18 cellular contexts compared by ENCODE assay signal in the genomic region with DNA sequence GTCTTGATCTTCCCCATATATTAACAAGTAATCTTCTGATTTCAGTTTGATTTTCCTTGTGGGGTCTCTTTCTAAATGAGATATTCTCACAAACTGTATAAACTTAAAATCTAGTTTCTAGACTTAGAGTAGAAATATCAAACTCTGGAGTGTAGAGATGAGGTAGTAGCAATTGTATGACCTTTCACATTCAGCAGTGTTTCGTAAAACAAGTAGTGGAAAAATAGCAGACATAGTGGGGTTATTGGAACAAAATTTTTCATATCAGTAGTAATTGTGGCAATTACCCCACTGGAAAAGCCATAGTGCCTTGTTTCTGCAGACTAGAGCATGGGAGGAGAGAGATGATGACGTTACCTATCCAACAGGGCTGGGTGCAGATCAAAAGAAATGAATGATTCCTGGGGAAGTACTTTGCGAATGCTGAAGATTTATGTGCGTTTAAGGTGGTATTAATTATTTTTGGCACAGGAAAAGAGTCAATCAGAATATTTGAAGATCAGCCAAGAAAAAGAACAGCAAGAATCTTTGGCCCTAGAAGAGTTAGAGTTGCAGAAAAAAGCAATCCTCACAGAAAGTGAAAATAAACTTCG.
A peak's percentile ranks its signal among the peaks of the same experiment; 100 is the strongest.
DNase-seq lines count a peak whose midpoint lies in the region; ATAC-seq, FAIRE-seq and TF ChIP-seq lines count a peak whose summit lies in the region.
"Had no signal": no experiment of that assay in that cellular context is flagged by ENCODE, and none has a peak within 500 bp of the region (broad histone marks: within the 10 kb centered on the region; RNA-seq: fewer than 3 reads in every experiment).

No MANE protein-coding gene starts in this region.

- in situ Hi-C loops in GM12878 (cut with MboI) = no loop called here

- no peaks in the 10 kb centered on the region for H3K27me3 Mint-ChIP-seq in activated CD4-positive, alpha-beta T cell treated with anti-CD3 and anti-CD28 coated beads, Interleukin-2, amount 10 ng/mL, durations not matched to agents 7 days and 5 days
- no peaks in the 10 kb centered on the region for H3K27me3 Mint-ChIP-seq in stimulated activated naive CD8-positive, alpha-beta T cell treated with anti-CD3 and anti-CD28 coated beads, Interleukin-15, Interleukin-2, amounts not matched to agents 100 ng/mL and 50 ng/mL, for 24 hours
- H3K27me3 Mint-ChIP-seq: CD4-positive, alpha-beta T cell had no signal

- SMC1A ChIA-PET in GM12878 (lab: Charles Lee; ENCODE audit: uncharacterized antibody, unreplicated experiment) = interaction anchor here (1.0 to 3.1 kb wide), 2 partner anchors 11 to 18 kb away, joined by 3 to 12 read pairs; no protein-coding TSS in a partner anchor

- RAD21 ChIA-PET in GM12878 (lab: Charles Lee; ENCODE audit: unreplicated experiment) = no interaction called here

- no peak for TF ChIP-seq RAD21 in GM12878 (IDR thresholded peaks at IDR 0.05; ENCODE audit: insufficient read depth, low read depth, low read length)

- H3K9me3 ChIP-seq in GM12878 (replicated peaks; ENCODE audit: control insufficient read depth, insufficient read depth, low read length) = no peaks in the 10 kb centered on the region
- H3K9me3 ChIP-seq: SJSA1 had no signal

- H3K4me1 Mint-ChIP-seq in activated CD4-positive, alpha-beta T cell treated with anti-CD3 and anti-CD28 coated beads, Interleukin-2, amount 10 ng/mL, durations not matched to agents 7 days and 5 days = peaks cover 22% of the 10 kb centered on the region
- H3K4me1 Mint-ChIP-seq in stimulated activated naive CD8-positive, alpha-beta T cell treated with anti-CD3 and anti-CD28 coated beads, Interleukin-15, Interleukin-2, amounts not matched to agents 100 ng/mL and 50 ng/mL, for 24 hours (ENCODE audit: low read depth) = peaks cover 35% of the 10 kb centered on the region

- no peak for TF ChIP-seq EP300 in GM12878 (IDR thresholded peaks at IDR 0.05; ENCODE audit: borderline replicate concordance in 1 of 2, control insufficient read depth in 1 of 2, low read depth in 2 of 2, low read length in 2 of 2)

- ATAC-seq in GM12878 = no peak

- POLR2A ChIA-PET in activated CD4-positive, alpha-beta T cell treated with anti-CD3 and anti-CD28 coated beads, Interleukin-2, amount 10 ng/mL, durations not matched to agents 7 days and 5 days (lab: Charles Lee) = no interaction called here
- POLR2A ChIA-PET in GM12878 (lab: Charles Lee) = no interaction called here

- no peaks in the 10 kb centered on the region for H3K79me2 ChIP-seq in GM12878 (ENCODE audit: control insufficient read depth, insufficient read depth, low read length)

- no peak for TF ChIP-seq POLR2A in GM12878 (IDR thresholded peaks at IDR 0.05; ENCODE audit: low read depth, low read length)

- peaks cover 1% of the 10 kb centered on the region for H3K9me3 Mint-ChIP-seq in activated CD4-positive, alpha-beta T cell treated with anti-CD3 and anti-CD28 coated beads, Interleukin-2, amount 10 ng/mL, durations not matched to agents 7 days and 5 days
- no peaks in the 10 kb centered on the region for H3K9me3 Mint-ChIP-seq in stimulated activated naive CD8-positive, alpha-beta T cell treated with anti-CD3 and anti-CD28 coated beads, Interleukin-15, Interleukin-2, amounts not matched to agents 100 ng/mL and 50 ng/mL, for 24 hours
- H3K9me3 Mint-ChIP-seq: CD4-positive, alpha-beta T cell; HFFc6 had no signal

- H3K27me3 ChIP-seq in GM12878 (replicated peaks in 1 of 2; ENCODE audit: control insufficient read depth in 2 of 2, insufficient read depth in 2 of 2, low read length in 1 of 2) = no peaks in the 10 kb centered on the region
- H3K27me3 ChIP-seq: SJSA1 had no signal

- no peak overlapping the region for H3K9ac ChIP-seq in GM12878 (ENCODE audit: control insufficient read depth, insufficient read depth, low read length)

- H3K4me1 ChIP-seq in GM12878 (ENCODE audit: control insufficient read depth, insufficient read depth, low read length) = peaks cover 5% of the 10 kb centered on the region; the same call in 1 of the 2 replicates
- H3K4me1 ChIP-seq: SJSA1 had no signal

- peaks cover 60% of the 10 kb centered on the region for H3K36me3 Mint-ChIP-seq in activated CD4-positive, alpha-beta T cell treated with anti-CD3 and anti-CD28 coated beads, Interleukin-2, amount 10 ng/mL, durations not matched to agents 7 days and 5 days (ENCODE audit: low read depth)
- H3K36me3 Mint-ChIP-seq in stimulated activated naive CD8-positive, alpha-beta T cell treated with anti-CD3 and anti-CD28 coated beads, Interleukin-15, Interleukin-2, amounts not matched to agents 100 ng/mL and 50 ng/mL, for 24 hours (ENCODE audit: low read depth) = peaks cover 59% of the 10 kb centered on the region

- BruUV-seq in GM12878 (replicated peaks; lab: Mats Ljungman, UMichigan) = no TSS peak

- peak overlapping the region; percentile 47 for H3K4me2 ChIP-seq in GM12878 (ENCODE audit: control insufficient read depth, insufficient read depth)

- H3K4me3 ChIP-seq in GM12878 = no peak overlapping the region
- H3K4me3 ChIP-seq: SJSA1 had no signal

- no peak for DNase-seq in activated CD4-positive, alpha-beta T cell treated with anti-CD3 and anti-CD28 coated beads, Interleukin-2, amount 10 ng/mL, durations not matched to agents 7 days and 5 days
- DNase-seq in activated CD4-positive, alpha-beta T cell treated with anti-CD3 and anti-CD28 coated beads for 48 hours = no peak
- no peak for DNase-seq in GM12878 (ENCODE audit: low read depth, low spot score)
- peak; percentile 53 for DNase-seq in iris pigment epithelial cell (ENCODE audit: low read depth)
- no peak for DNase-seq in SKM-1 treated with dmso at 0.1 percent for 144 hours (lab: John Stamatoyannopoulos, UW; ENCODE audit: unreplicated experiment)
- no peak for DNase-seq in ecto neural progenitor cell (ENCODE audit: low spot score)
- DNase-seq in NCI-H146 treated with DMSO at 0.1 percent for 48 hours (lab: John Stamatoyannopoulos, UW; ENCODE audit: unreplicated experiment) = no peak
- DNase-seq: amniotic stem cell; CD4-positive, alpha-beta T cell; effector CD4-positive, alpha-beta T cell; HFFc6; Karpas-422; NCI-H1436; stimulated activated CD4-positive, alpha-beta T cell treated with anti-CD3 and anti-CD28 coated beads, Interleukin-1b, Interleukin-23, amount 100 ng/mL, for 48 hours had no signal

- CTCF ChIA-PET in activated CD4-positive, alpha-beta T cell treated with anti-CD3 and anti-CD28 coated beads, Interleukin-2, amount 10 ng/mL, durations not matched to agents 7 days and 5 days (lab: Charles Lee) = interaction anchor here (0.5 kb wide), 1 partner anchor 10 kb away, joined by 3 read pairs; no protein-coding TSS in a partner anchor
- CTCF ChIA-PET in GM12878 (lab: Yijun Ruan, JAX) = no interaction called here

- 94% methylated on average over 5 of the region's 5 CpGs for WGBS in GM12878 (ENCODE audit: insufficient coverage, insufficient replicate concordance, low lambda C conversion rate, missing lambda C conversion rate)

- H3K36me3 ChIP-seq in GM12878 (ENCODE audit: control insufficient read depth in 2 of 2, insufficient read depth in 2 of 2, low read length in 1 of 2) = peaks cover 6 to 18% of the 10 kb centered on the region in 2 experiments

- intact Hi-C loops in GM12878 (cut with micrococcal nuclease; ENCODE audit: unreplicated experiment) = no loop called here

- no peak for TF ChIP-seq CTCF in GM12878 (IDR thresholded peaks at IDR 0.05 in 2 of 3, conservative IDR thresholded peaks at IDR 0.05 in 1 of 3; ENCODE audit: control insufficient read depth in 2 of 3, extremely low read depth in 1 of 3, insufficient read depth in 1 of 3, low read depth in 3 of 3, low read length in 3 of 3)

- no peak overlapping the region for H3K27ac Mint-ChIP-seq in activated CD4-positive, alpha-beta T cell treated with anti-CD3 and anti-CD28 coated beads, Interleukin-2, amount 10 ng/mL, durations not matched to agents 7 days and 5 days
- H3K27ac Mint-ChIP-seq in stimulated activated naive CD8-positive, alpha-beta T cell treated with anti-CD3 and anti-CD28 coated beads, Interleukin-15, Interleukin-2, amounts not matched to agents 100 ng/mL and 50 ng/mL, for 24 hours = peak overlapping the region; percentile 64
- H3K27ac Mint-ChIP-seq: CD4-positive, alpha-beta T cell; HFFc6 had no signal

- H3K27ac ChIP-seq in GM12878 (ENCODE audit: control insufficient read depth, insufficient read depth) = peak overlapping the region; percentile 21
- H3K27ac ChIP-seq: SJSA1 had no signal

- peak overlapping the region; percentile 28 for H3K4me3 Mint-ChIP-seq in activated CD4-positive, alpha-beta T cell treated with anti-CD3 and anti-CD28 coated beads, Interleukin-2, amount 10 ng/mL, durations not matched to agents 7 days and 5 days
- peak overlapping the region; percentile 14 for H3K4me3 Mint-ChIP-seq in stimulated activated naive CD8-positive, alpha-beta T cell treated with anti-CD3 and anti-CD28 coated beads, Interleukin-15, Interleukin-2, amounts not matched to agents 100 ng/mL and 50 ng/mL, for 24 hours
- H3K4me3 Mint-ChIP-seq: CD4-positive, alpha-beta T cell; HFFc6 had no signal

- no peaks in the 10 kb centered on the region for H4K20me1 ChIP-seq in GM12878 (ENCODE audit: control insufficient read depth, insufficient read depth)

- H2AFZ ChIP-seq in GM12878 (ENCODE audit: control insufficient read depth, low read depth, low read length) = no peak overlapping the region

- FAIRE-seq in GM12878 (lab: Jason Lieb, UNC) = no peak
- FAIRE-seq: TTC549, urothelium cell line had no signal

TF ChIP-seq in GM12878, 131 proteins besides CTCF, POLR2A, EP300 and RAD21 (continues in another document):
- TF ChIP-seq RBBP5 (conservative IDR thresholded peaks at IDR 0.05) = no peak
- no peak for TF ChIP-seq SPI1 (IDR thresholded peaks at IDR 0.05; ENCODE audit: borderline replicate concordance, insufficient read depth, low read depth, low read length)
- no peak for TF ChIP-seq PML (IDR thresholded peaks at IDR 0.05; ENCODE audit: low read length)
- TF ChIP-seq, protein P1, sequence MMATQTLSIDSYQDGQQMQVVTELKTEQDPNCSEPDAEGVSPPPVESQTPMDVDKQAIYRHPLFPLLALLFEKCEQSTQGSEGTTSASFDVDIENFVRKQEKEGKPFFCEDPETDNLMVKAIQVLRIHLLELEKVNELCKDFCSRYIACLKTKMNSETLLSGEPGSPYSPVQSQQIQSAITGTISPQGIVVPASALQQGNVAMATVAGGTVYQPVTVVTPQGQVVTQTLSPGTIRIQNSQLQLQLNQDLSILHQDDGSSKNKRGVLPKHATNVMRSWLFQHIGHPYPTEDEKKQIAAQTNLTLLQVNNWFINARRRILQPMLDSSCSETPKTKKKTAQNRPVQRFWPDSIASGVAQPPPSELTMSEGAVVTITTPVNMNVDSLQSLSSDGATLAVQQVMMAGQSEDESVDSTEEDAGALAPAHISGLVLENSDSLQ (IDR thresholded peaks at IDR 0.05) = no peak
